8 cellular contexts compared by ENCODE assay signal in genomic region chr7:103297837-103298179, GRCh38. TPM values are rescaled to one million over a fixed set of nuclear protein-coding genes. Genes with fewer than 3 reads are reported as not detected.
DNase-seq lines count a peak whose midpoint lies in the region; ATAC-seq and TF ChIP-seq lines count a peak whose summit lies in the region.

No MANE protein-coding gene starts in this region.

- DNase-seq in heart right ventricle, result no peak
- no peak for DNase-seq in Right ventricle myocardium inferior (ENCODE audit: missing footprints)
- no peak for DNase-seq in T-helper 17 cell
- DNase-seq in iPS DF 6.9 (ENCODE audit: low read depth, low spot score), result no peak
- DNase-seq in substantia nigra (lab: John Stamatoyannopoulos, UW), result no peak
- no peak for DNase-seq in NOMO-1 treated with dmso at 0.1 percent for 144 hours (lab: John Stamatoyannopoulos, UW; ENCODE audit: unreplicated experiment)
- DNase-seq in activated gamma-delta T cell (lab: John Stamatoyannopoulos, UW), result no peak

- peak overlapping the region; percentile 94 for H3K4me3 Mint-ChIP-seq in T-helper 17 cell

- peaks cover 0 to 23% (median 17%) of the 10 kb centered on the region in 9 donors for H3K4me1 ChIP-seq in heart right ventricle
- H3K4me1 ChIP-seq in iPS DF 6.9 (ENCODE audit: control insufficient read depth, insufficient read depth, low read length), result no peaks in the 10 kb centered on the region

- no peaks in the 10 kb centered on the region for H3K9me3 ChIP-seq in heart right ventricle
- no peaks in the 10 kb centered on the region for H3K9me3 ChIP-seq in T-helper 17 cell (ENCODE audit: control insufficient read depth, low read length, poor library complexity, severe bottlenecking)
- no peaks in the 10 kb centered on the region for H3K9me3 ChIP-seq in iPS DF 6.9 (ENCODE audit: control insufficient read depth, insufficient read depth, low read length)

- peaks cover 0 to 43% (median 19%) of the 10 kb centered on the region in 9 donors for H3K36me3 ChIP-seq in heart right ventricle
- H3K36me3 ChIP-seq in iPS DF 6.9 (ENCODE audit: control insufficient read depth, insufficient read depth, low read length), result peaks cover 2% of the 10 kb centered on the region; the same call in 1 of the 2 replicates

- 1 to 3% methylated on average over 7 of the region's 7 CpGs for WGBS in heart right ventricle, 2 donors
- no CpG with 5 or more reads among the region's 7 CpGs for WGBS in iPS DF 6.9 (ENCODE audit: insufficient coverage, insufficient read length)

- peak overlapping the region; percentile 85 for H3K27ac Mint-ChIP-seq in T-helper 17 cell

- ATAC-seq in heart right ventricle, result no peak
- no peak for ATAC-seq in Right ventricle myocardium inferior
- ATAC-seq in T-helper 17 cell, result no peak
- ATAC-seq in HG02870 (IDR thresholded peaks at IDR 0.05; ENCODE audit: unreplicated experiment), result no peak

- no peak for TF ChIP-seq CTCF in heart right ventricle (IDR thresholded peaks at IDR 0.05)

- H3K27me3 Mint-ChIP-seq in T-helper 17 cell, result peaks cover 5% of the 10 kb centered on the region

- peaks cover 25% of the 10 kb centered on the region for H3K4me1 Mint-ChIP-seq in T-helper 17 cell

- H3K27me3 ChIP-seq in heart right ventricle (no peaks in the 10 kb centered on the region), iPS DF 6.9 (ENCODE audit: control insufficient read depth, insufficient read depth, low read length) (no peaks in the 10 kb centered on the region)

- intact Hi-C loops in heart right ventricle (cut with DNase I) (loop anchor here in 3 of 10 donors (2.0 to 10.0 kb wide), 3 partner anchors 47 to 109 kb away; partner anchors contain the start of genes DNAJC2 (in 3 of the 3) and PSMC2 (in 1 of the 3)), Right ventricle myocardium inferior (cut with DNase I) (loop anchor here (5.0 kb wide), 1 partner anchor 44 kb away; the partner anchor contains the start of gene DNAJC2)

- H3K36me3 Mint-ChIP-seq in T-helper 17 cell (ENCODE audit: low read depth), result no peaks in the 10 kb centered on the region

- H3K4me3 ChIP-seq in heart right ventricle (peak overlapping the region; percentile 70 to 95 (median 86)), iPS DF 6.9 (ENCODE audit: low read length) (peak overlapping the region; percentile 81)

- peak overlapping the region in 9 of 10 donors; percentile 72 to 92 (median 87) for H3K27ac ChIP-seq in heart right ventricle
- H3K27ac ChIP-seq in iPS DF 6.9 (ENCODE audit: low read length), result no peak overlapping the region
- peak overlapping the region; percentile 82 for H3K27ac ChIP-seq in substantia nigra (ENCODE audit: low read depth, low read length, poor library complexity, severe bottlenecking)

RNA-seq across cellular contexts. Expression of gene PMPCB, which starts 0.6 kb away (rescaled TPM):
- total RNA-seq in heart right ventricle (10 to 100 TPM; 70.4 to 98.4 (median 92.4) TPM), Right ventricle myocardium inferior (69.7 TPM), T-helper 17 cell (10 to 100 TPM; 73.9 to 80.8 TPM)
- polyA plus RNA-seq in heart right ventricle, result 10 to 100 TPM; 51.5 to 52.9 TPM

RNA-seq across cellular contexts. Expression of gene DNAJC2, which starts 46.8 kb away (rescaled TPM):
- 10 to 100 TPM; 11.4 to 17.7 (median 14.0) TPM for total RNA-seq in heart right ventricle
- 10 to 100 TPM; 20.4 to 31.8 TPM for polyA plus RNA-seq in heart right ventricle
- total RNA-seq in Right ventricle myocardium inferior, result 12.9 TPM
- 10 to 100 TPM; 56.1 to 65.3 TPM for total RNA-seq in T-helper 17 cell

RNA-seq across cellular contexts. Expression of gene PSMC2, which starts 49.6 kb away (rescaled TPM):
- 100 to 1,000 TPM; 117 to 150 (median 124) TPM for total RNA-seq in heart right ventricle
- polyA plus RNA-seq in heart right ventricle, result 100 to 1,000 TPM in 1 of 2 donors, 10 to 100 TPM in 1; 67.7 to 157 TPM
- 131 TPM for total RNA-seq in Right ventricle myocardium inferior
- 10 to 100 TPM; 77.4 to 91.1 TPM for total RNA-seq in T-helper 17 cell
